1 cellular context compared by ENCODE assay signal in the genomic region with DNA sequence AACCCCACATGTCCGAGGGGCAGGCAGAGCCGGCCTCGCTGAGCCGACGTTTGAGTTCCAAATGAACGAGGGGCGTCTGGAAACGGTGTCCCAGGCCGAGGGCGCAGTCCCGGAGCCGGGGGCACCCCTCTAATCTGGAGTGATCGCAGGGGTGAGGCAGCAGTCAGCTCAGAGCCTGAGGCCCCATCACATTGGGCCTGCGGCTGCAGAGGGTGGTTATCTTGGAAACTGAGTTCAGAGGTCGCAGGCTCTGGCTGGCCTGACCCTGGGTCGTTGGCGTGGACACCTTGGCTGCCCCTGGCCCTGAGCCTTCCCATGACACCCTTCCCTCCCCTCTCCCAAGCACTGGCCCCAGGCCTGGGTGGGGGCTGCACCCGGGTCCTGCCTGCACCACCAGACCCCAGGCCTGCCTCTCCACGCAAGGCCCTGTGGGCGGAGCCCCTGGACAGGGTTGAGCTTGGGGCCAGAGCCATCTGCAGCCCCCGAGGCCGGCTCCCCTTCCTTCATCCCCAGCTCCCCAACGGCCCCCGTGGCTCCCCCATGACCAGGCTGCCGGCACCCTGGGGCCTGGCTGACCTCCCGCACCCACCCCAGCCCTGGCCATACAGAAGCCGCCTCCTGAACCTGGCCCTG.
TF ChIP-seq lines count a peak whose summit lies in the region.

No MANE protein-coding gene starts in this region.

TF ChIP-seq in HepG2, 621 proteins besides CTCF, POLR2A, EP300 and RAD21 (continued from another document):
- TF ChIP-seq, protein P1, sequence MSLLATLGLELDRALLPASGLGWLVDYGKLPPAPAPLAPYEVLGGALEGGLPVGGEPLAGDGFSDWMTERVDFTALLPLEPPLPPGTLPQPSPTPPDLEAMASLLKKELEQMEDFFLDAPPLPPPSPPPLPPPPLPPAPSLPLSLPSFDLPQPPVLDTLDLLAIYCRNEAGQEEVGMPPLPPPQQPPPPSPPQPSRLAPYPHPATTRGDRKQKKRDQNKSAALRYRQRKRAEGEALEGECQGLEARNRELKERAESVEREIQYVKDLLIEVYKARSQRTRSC (CRISPR knock-in tag; IDR thresholded peaks at IDR 0.05; ENCODE audit: low read depth), result no peak
- TF ChIP-seq CENPX (CRISPR knock-in tag; IDR thresholded peaks at IDR 0.05), result no peak
- no peak for TF ChIP-seq PPARG (CRISPR knock-in tag; conservative IDR thresholded peaks at IDR 0.05)
- no peak for TF ChIP-seq KDM1A (CRISPR knock-in tag; IDR thresholded peaks at IDR 0.05)
- TF ChIP-seq, protein P2, sequence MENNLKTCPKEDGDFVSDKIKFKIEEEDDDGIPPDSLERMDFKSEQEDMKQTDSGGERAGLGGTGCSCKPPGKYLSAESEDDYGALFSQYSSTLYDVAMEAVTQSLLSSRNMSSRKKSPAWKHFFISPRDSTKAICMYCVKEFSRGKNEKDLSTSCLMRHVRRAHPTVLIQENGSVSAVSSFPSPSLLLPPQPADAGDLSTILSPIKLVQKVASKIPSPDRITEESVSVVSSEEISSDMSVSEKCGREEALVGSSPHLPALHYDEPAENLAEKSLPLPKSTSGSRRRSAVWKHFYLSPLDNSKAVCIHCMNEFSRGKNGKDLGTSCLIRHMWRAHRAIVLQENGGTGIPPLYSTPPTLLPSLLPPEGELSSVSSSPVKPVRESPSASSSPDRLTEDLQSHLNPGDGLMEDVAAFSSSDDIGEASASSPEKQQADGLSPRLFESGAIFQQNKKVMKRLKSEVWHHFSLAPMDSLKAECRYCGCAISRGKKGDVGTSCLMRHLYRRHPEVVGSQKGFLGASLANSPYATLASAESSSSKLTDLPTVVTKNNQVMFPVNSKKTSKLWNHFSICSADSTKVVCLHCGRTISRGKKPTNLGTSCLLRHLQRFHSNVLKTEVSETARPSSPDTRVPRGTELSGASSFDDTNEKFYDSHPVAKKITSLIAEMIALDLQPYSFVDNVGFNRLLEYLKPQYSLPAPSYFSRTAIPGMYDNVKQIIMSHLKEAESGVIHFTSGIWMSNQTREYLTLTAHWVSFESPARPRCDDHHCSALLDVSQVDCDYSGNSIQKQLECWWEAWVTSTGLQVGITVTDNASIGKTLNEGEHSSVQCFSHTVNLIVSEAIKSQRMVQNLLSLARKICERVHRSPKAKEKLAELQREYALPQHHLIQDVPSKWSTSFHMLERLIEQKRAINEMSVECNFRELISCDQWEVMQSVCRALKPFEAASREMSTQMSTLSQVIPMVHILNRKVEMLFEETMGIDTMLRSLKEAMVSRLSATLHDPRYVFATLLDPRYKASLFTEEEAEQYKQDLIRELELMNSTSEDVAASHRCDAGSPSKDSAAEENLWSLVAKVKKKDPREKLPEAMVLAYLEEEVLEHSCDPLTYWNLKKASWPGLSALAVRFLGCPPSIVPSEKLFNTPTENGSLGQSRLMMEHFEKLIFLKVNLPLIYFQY (CRISPR knock-in tag; IDR thresholded peaks at IDR 0.05; ENCODE audit: borderline replicate concordance), result no peak
- TF ChIP-seq RBFOX2 (IDR thresholded peaks at IDR 0.05; ENCODE audit: low read depth, low read length), result 0 out of 2 replicates have a peak, but pooled peaks have one; percentile 8
- no peak for TF ChIP-seq ZNF777 (CRISPR knock-in tag; IDR thresholded peaks at IDR 0.05)
- TF ChIP-seq NFATC3 (CRISPR knock-in tag; IDR thresholded peaks at IDR 0.05), result no peak
- 0 out of 2 replicates have a peak, but pooled peaks have one; percentile 18 for TF ChIP-seq ZNF274 (CRISPR knock-in tag; IDR thresholded peaks at IDR 0.05)
- TF ChIP-seq, protein P3, sequence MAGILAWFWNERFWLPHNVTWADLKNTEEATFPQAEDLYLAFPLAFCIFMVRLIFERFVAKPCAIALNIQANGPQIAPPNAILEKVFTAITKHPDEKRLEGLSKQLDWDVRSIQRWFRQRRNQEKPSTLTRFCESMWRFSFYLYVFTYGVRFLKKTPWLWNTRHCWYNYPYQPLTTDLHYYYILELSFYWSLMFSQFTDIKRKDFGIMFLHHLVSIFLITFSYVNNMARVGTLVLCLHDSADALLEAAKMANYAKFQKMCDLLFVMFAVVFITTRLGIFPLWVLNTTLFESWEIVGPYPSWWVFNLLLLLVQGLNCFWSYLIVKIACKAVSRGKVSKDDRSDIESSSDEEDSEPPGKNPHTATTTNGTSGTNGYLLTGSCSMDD (CRISPR knock-in tag; IDR thresholded peaks at IDR 0.05), result no peak
- no peak for TF ChIP-seq NFYC (CRISPR knock-in tag; IDR thresholded peaks at IDR 0.05)
- no peak for TF ChIP-seq MAZ (IDR thresholded peaks at IDR 0.05; ENCODE audit: borderline replicate concordance, low read depth, low read length)
- TF ChIP-seq MAZ (CRISPR knock-in tag; IDR thresholded peaks at IDR 0.05; ENCODE audit: low read depth), result peak; percentile 45; the same call in 1 of the 2 replicates
- peak; percentile 59 for TF ChIP-seq HNF4A (CRISPR knock-in tag; IDR thresholded peaks at IDR 0.05)
- no peak for TF ChIP-seq MED8 (CRISPR knock-in tag; IDR thresholded peaks at IDR 0.05; ENCODE audit: insufficient replicate concordance)
- TF ChIP-seq MTF2 (CRISPR knock-in tag; IDR thresholded peaks at IDR 0.05; ENCODE audit: borderline replicate concordance), result no peak
- TF ChIP-seq ZMAT3 (CRISPR knock-in tag; conservative IDR thresholded peaks at IDR 0.05), result no peak
- no peak for TF ChIP-seq FIP1L1 (IDR thresholded peaks at IDR 0.05; ENCODE audit: borderline replicate concordance, insufficient read depth, low read depth, low read length)
- TF ChIP-seq, protein P4, sequence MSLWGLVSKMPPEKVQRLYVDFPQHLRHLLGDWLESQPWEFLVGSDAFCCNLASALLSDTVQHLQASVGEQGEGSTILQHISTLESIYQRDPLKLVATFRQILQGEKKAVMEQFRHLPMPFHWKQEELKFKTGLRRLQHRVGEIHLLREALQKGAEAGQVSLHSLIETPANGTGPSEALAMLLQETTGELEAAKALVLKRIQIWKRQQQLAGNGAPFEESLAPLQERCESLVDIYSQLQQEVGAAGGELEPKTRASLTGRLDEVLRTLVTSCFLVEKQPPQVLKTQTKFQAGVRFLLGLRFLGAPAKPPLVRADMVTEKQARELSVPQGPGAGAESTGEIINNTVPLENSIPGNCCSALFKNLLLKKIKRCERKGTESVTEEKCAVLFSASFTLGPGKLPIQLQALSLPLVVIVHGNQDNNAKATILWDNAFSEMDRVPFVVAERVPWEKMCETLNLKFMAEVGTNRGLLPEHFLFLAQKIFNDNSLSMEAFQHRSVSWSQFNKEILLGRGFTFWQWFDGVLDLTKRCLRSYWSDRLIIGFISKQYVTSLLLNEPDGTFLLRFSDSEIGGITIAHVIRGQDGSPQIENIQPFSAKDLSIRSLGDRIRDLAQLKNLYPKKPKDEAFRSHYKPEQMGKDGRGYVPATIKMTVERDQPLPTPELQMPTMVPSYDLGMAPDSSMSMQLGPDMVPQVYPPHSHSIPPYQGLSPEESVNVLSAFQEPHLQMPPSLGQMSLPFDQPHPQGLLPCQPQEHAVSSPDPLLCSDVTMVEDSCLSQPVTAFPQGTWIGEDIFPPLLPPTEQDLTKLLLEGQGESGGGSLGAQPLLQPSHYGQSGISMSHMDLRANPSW (CRISPR knock-in tag; IDR thresholded peaks at IDR 0.05; ENCODE audit: borderline replicate concordance), result no peak
- TF ChIP-seq THAP11 (CRISPR knock-in tag; IDR thresholded peaks at IDR 0.05), result no peak
- 0 out of 2 replicates have a peak, but pooled peaks have one; percentile 24 for TF ChIP-seq PITX1 (CRISPR knock-in tag; IDR thresholded peaks at IDR 0.05)
- TF ChIP-seq ZNF83 (CRISPR knock-in tag; IDR thresholded peaks at IDR 0.05; ENCODE audit: borderline replicate concordance), result 0 out of 2 replicates have a peak, but pooled peaks have one; percentile 25
- TF ChIP-seq SPEN (CRISPR knock-in tag; IDR thresholded peaks at IDR 0.05; ENCODE audit: low read depth), result peak; percentile 51; the same call in 1 of the 2 replicates
- TF ChIP-seq RFXAP (CRISPR knock-in tag; IDR thresholded peaks at IDR 0.05; ENCODE audit: borderline replicate concordance), result no peak
- TF ChIP-seq POLR2G (IDR thresholded peaks at IDR 0.05; ENCODE audit: low read depth, low read length), result no peak
- peak; percentile 90 for TF ChIP-seq NR2C2 (CRISPR knock-in tag; IDR thresholded peaks at IDR 0.05; ENCODE audit: borderline replicate concordance)
- TF ChIP-seq ZSCAN22 (CRISPR knock-in tag; IDR thresholded peaks at IDR 0.05), result no peak
- TF ChIP-seq SNAPC2 (CRISPR knock-in tag; IDR thresholded peaks at IDR 0.05), result no peak
- TF ChIP-seq NR2F2 (IDR thresholded peaks at IDR 0.05; ENCODE audit: borderline replicate concordance, low read depth), result no peak
- TF ChIP-seq, protein P5, sequence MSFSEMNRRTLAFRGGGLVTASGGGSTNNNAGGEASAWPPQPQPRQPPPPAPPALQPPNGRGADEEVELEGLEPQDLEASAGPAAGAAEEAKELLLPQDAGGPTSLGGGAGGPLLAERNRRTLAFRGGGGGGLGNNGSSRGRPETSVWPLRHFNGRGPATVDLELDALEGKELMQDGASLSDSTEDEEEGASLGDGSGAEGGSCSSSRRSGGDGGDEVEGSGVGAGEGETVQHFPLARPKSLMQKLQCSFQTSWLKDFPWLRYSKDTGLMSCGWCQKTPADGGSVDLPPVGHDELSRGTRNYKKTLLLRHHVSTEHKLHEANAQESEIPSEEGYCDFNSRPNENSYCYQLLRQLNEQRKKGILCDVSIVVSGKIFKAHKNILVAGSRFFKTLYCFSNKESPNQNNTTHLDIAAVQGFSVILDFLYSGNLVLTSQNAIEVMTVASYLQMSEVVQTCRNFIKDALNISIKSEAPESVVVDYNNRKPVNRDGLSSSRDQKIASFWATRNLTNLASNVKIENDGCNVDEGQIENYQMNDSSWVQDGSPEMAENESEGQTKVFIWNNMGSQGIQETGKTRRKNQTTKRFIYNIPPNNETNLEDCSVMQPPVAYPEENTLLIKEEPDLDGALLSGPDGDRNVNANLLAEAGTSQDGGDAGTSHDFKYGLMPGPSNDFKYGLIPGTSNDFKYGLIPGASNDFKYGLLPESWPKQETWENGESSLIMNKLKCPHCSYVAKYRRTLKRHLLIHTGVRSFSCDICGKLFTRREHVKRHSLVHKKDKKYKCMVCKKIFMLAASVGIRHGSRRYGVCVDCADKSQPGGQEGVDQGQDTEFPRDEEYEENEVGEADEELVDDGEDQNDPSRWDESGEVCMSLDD (CRISPR knock-in tag; IDR thresholded peaks at IDR 0.05; ENCODE audit: borderline replicate concordance), result 0 out of 2 replicates have a peak, but pooled peaks have one; percentile 49
- TF ChIP-seq KLF11 (CRISPR knock-in tag; IDR thresholded peaks at IDR 0.05), result no peak
- TF ChIP-seq ZNF768 (CRISPR knock-in tag; IDR thresholded peaks at IDR 0.05), result no peak; the same call in 1 of the 2 replicates
